8 cellular contexts compared by ENCODE assay signal in genomic region chr16:53509906-53510703, GRCh38. TPM values are rescaled to one million over a fixed set of nuclear protein-coding genes. Genes with fewer than 3 reads are reported as not detected.
DNase-seq lines count a peak whose midpoint lies in the region; ATAC-seq and TF ChIP-seq lines count a peak whose summit lies in the region.

No MANE protein-coding gene starts in this region.

- no peaks in the 10 kb centered on the region for H3K9me3 ChIP-seq in CD8-positive, alpha-beta memory T cell (ENCODE audit: low read length)

- ATAC-seq in GM19467 (IDR thresholded peaks at IDR 0.05; ENCODE audit: unreplicated experiment): peak; percentile 53
- no peak for ATAC-seq in GM19328 (IDR thresholded peaks at IDR 0.05; ENCODE audit: unreplicated experiment)

- DNase-seq in CD8-positive, alpha-beta memory T cell: peak; percentile 34 to 70 (median 52)
- peak; percentile 46 for DNase-seq in NCI-H1694 (lab: John Stamatoyannopoulos, UW)
- peak; percentile 26 for DNase-seq in activated CD4-positive, alpha-beta T cell treated with anti-CD3 and anti-CD28 coated beads for 1 hour
- DNase-seq in dermis microvascular lymphatic vessel endothelial cell (ENCODE audit: low read depth in 2 of 2): peak; percentile 78 to 80
- DNase-seq in lower leg skin (ENCODE audit: low spot score in 2 of 2): peak; percentile 67 to 94
- peak; percentile 9 to 20 for DNase-seq in stimulated activated CD8-positive, alpha-beta memory T cell treated with anti-CD3 and anti-CD28 coated beads, Interleukin-7, amount 100 ng/mL, for 4 hours (ENCODE audit: low read depth in 2 of 2)

- H3K36me3 ChIP-seq in CD8-positive, alpha-beta memory T cell (ENCODE audit: insufficient read depth, low read length): no peaks in the 10 kb centered on the region

- no peaks in the 10 kb centered on the region for H3K27me3 ChIP-seq in CD8-positive, alpha-beta memory T cell (ENCODE audit: insufficient read depth, low read length, poor library complexity, severe bottlenecking)

- TF ChIP-seq POLR2A in lower leg skin (IDR thresholded peaks at IDR 0.05): no peak

- CTCF ChIA-PET in CD8-positive, alpha-beta memory T cell (lab: Charles Lee): interaction anchor here (1.2 to 2.4 kb wide), 4 partner anchors 64 to 455 kb away, joined by 3 to 10 read pairs (median 8); partner anchors contain the start of genes CHD9 and RBL2

- peak in 1 of 3 donors; percentile 75 for TF ChIP-seq CTCF in lower leg skin (IDR thresholded peaks at IDR 0.05)

- H3K36me3 Mint-ChIP-seq in CD8-positive, alpha-beta memory T cell: peaks cover 0 to 4% (median 0%) of the 10 kb centered on the region in 3 donors

- POLR2A ChIA-PET in CD8-positive, alpha-beta memory T cell (lab: Charles Lee): no interaction called here

- H3K27me3 Mint-ChIP-seq in CD8-positive, alpha-beta memory T cell: peaks cover 0 to 2% of the 10 kb centered on the region in 2 donors

- H3K27ac Mint-ChIP-seq in CD8-positive, alpha-beta memory T cell: peak overlapping the region in 6 of 8 donors; percentile 33 to 80 (median 69)

- WGBS in lower leg skin, 2 donors: 41 to 44% methylated on average over 29 of the region's 29 CpGs

- peak overlapping the region; percentile 29 to 72 (median 61) for H3K4me3 Mint-ChIP-seq in CD8-positive, alpha-beta memory T cell

- no peaks in the 10 kb centered on the region for H3K9me3 Mint-ChIP-seq in CD8-positive, alpha-beta memory T cell

- peaks cover 14% of the 10 kb centered on the region for H3K4me1 ChIP-seq in CD8-positive, alpha-beta memory T cell (ENCODE audit: insufficient read depth, low read length)

- intact Hi-C loops in lower leg skin (cut with DNase I; ENCODE audit: low total_unique reads): loop anchor here (10.0 kb wide), 1 partner anchor 455 kb away; the partner anchor contains the start of genes CHD9 and CHD9NB

- H3K4me3 ChIP-seq in CD8-positive, alpha-beta memory T cell (ENCODE audit: low read length): peak overlapping the region; percentile 20
- H3K4me3 ChIP-seq in lower leg skin (ENCODE audit: low read depth, poor library complexity, severe bottlenecking): no peak overlapping the region

- peaks cover 44 to 59% (median 52%) of the 10 kb centered on the region in 3 donors for H3K4me1 Mint-ChIP-seq in CD8-positive, alpha-beta memory T cell

- no peak overlapping the region for H3K27ac ChIP-seq in CD8-positive, alpha-beta memory T cell (ENCODE audit: low read depth, low read length)

RNA-seq across cellular contexts. Expression of gene AKTIP, which starts 7.1 kb away (rescaled TPM):
- total RNA-seq in CD8-positive, alpha-beta memory T cell: 10 to 100 TPM; 30.0 to 31.5 TPM
- 55.6 TPM for polyA plus RNA-seq in CD8-positive, alpha-beta memory T cell
- total RNA-seq in dermis microvascular lymphatic vessel endothelial cell (19.0 and 22.6 TPM in 2 replicates), lower leg skin (10 to 100 TPM; 30.9 to 90.9 (median 59.9) TPM)

Comparison
In these comparisons a context has a peak if more than half of its experiments do, and no peak if none do; other contexts are left out.
1. DNase-seq: peak in every context shown above with its lines; median percentile 80 in lower leg skin; 79 in dermis microvascular lymphatic vessel endothelial cell; 52 in CD8-positive, alpha-beta memory T cell; 46 in NCI-H1694; 26 in activated CD4-positive, alpha-beta T cell treated with anti-CD3 and anti-CD28 coated beads for 1 hour; 14 in stimulated activated CD8-positive, alpha-beta memory T cell treated with anti-CD3 and anti-CD28 coated beads, Interleukin-7, amount 100 ng/mL, for 4 hours.